13 cellular contexts compared by ENCODE assay signal in genomic region chr11:72652871-72653615, GRCh38.
DNase-seq lines count a peak whose midpoint lies in the region; ATAC-seq lines count a peak whose summit lies in the region.
"Had no signal": no experiment of that assay in that cellular context is flagged by ENCODE, and none has a peak within 500 bp of the region (broad histone marks: within the 10 kb centered on the region; RNA-seq: fewer than 3 reads in every experiment).

No MANE protein-coding gene starts in this region.

- peak; percentile 25 to 77 for DNase-seq in NCI-H524 (lab: John Stamatoyannopoulos, UW)
- DNase-seq in NCI-H524 treated with DMSO at 0.1 percent for 48 hours (lab: John Stamatoyannopoulos, UW) = no peak
- DNase-seq in NCI-H2227 treated with DMSO at 0.1 percent for 48 hours (lab: John Stamatoyannopoulos, UW) = peak; percentile 2
- DNase-seq in cerebellar cortex (ENCODE audit: low spot score) = peak; percentile 50
- DNase-seq in retina = peak; percentile 83
- DNase-seq in GDM1 (lab: John Stamatoyannopoulos, UW) = no peak
- DNase-seq in posterior cingulate gyrus = no peak
- DNase-seq: activated CD4-positive, alpha-beta T cell treated with anti-CD3 and anti-CD28 coated beads for 1 hour; Calu3; effector CD4-positive, alpha-beta T cell; midbrain had no signal

- intact Hi-C loops in posterior cingulate gyrus (cut with DNase I) = no loop called here

- no peak for ATAC-seq in HG03280 (IDR thresholded peaks at IDR 0.05; ENCODE audit: unreplicated experiment)
- ATAC-seq: A549 had no signal

Comparison
In these comparisons a context has a peak if more than half of its experiments do, and no peak if none do; other contexts are left out.
1. DNase-seq: peak in NCI-H524 (2 of 2), NCI-H2227 treated with DMSO at 0.1 percent for 48 hours (single experiment), cerebellar cortex (single experiment) and retina (single experiment); none in NCI-H524 treated with DMSO at 0.1 percent for 48 hours (single experiment), GDM1 (single experiment) and posterior cingulate gyrus (0 of 10).